In the genomic region with DNA sequence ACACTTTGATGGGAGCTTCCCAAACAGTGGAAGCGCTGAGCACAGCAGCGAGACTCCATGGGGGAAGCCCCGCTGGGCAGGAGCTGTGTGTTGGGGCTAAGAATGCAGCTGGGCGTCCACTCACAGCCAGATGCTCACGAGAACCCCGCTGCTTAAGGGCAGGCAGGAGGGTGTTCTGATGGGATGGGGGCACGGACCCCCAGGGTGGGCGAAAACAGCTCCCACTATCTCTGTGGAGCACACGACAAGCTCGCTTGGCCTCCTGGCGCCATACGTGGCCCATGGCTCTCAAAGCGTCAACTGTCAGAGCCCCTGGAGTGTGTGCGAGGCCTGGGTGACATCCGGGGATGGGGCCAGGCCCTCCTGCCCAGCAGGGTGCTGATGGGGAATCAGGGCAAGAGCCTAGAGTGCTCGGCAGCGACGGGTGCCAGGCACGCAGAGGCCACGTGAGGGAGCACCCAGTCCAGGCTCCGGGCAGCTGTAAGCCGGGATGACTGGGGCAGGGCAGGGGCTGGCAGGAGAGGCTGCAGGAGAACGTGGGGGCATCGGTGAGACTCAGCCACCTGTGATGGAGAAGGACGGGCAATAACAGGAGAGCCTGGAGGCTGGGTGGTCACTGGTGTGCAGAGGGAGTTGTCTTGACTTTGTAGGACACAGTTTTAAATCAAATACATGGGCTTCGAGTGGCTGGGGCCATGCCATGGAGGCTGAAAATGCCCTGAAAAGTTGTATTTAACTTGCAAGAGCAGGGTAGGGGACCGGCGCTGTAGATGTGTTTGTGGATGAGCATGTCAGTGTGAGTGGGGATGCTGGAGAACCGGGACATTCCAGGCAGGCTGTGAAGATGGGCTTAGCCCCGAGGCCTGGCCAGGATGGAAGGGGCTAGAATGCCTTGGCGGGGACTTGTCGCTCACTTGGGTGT, we compare ENCODE assay signal across 10 cellular contexts. TPM values are rescaled to one million over a fixed set of nuclear protein-coding genes. Genes with fewer than 3 reads are reported as not detected.
DNase-seq lines count a peak whose midpoint lies in the region; ATAC-seq and TF ChIP-seq lines count a peak whose summit lies in the region.
"Had no signal": no experiment of that assay in that cellular context is flagged by ENCODE, and none has a peak within 500 bp of the region (broad histone marks: within the 10 kb centered on the region; RNA-seq: fewer than 3 reads in every experiment).

No MANE protein-coding gene starts in this region.

- H3K27ac ChIP-seq in HEK293 (ENCODE audit: extremely low read depth, low read depth, low read length) (no peak overlapping the region), adrenal gland (no peak overlapping the region), psoas muscle (no peak overlapping the region)

- H3K4me3 ChIP-seq in HEK293 (ENCODE audit: low read depth, low read length) (no peak overlapping the region), adrenal gland (no peak overlapping the region), psoas muscle (no peak overlapping the region)

- TF ChIP-seq CTCF in HEK293 (tag by site-specific recombination; IDR thresholded peaks at IDR 0.05): no peak
- TF ChIP-seq CTCF in adrenal gland (IDR thresholded peaks at IDR 0.05): no peak
- no peak for TF ChIP-seq CTCF in psoas muscle (IDR thresholded peaks at IDR 0.05)

- H3K4me1 ChIP-seq in HEK293 (ENCODE audit: control insufficient read depth, insufficient read depth, low read length): no peaks in the 10 kb centered on the region
- H3K4me1 ChIP-seq in adrenal gland (replicated peaks in 1 of 2): no peaks in the 10 kb centered on the region
- H3K4me1 ChIP-seq in psoas muscle: peaks cover 29% of the 10 kb centered on the region

- H3K36me3 ChIP-seq in HEK293 (ENCODE audit: control insufficient read depth in 2 of 2, insufficient read depth in 1 of 2, low read length in 2 of 2): peaks cover 0 to 97% of the 10 kb centered on the region in 2 experiments; a peak in 2 of 3 replicates
- peaks cover 0 to 71% of the 10 kb centered on the region in 2 donors for H3K36me3 ChIP-seq in adrenal gland (replicated peaks in 1 of 2)
- peaks cover 0 to 62% of the 10 kb centered on the region in 2 donors for H3K36me3 ChIP-seq in psoas muscle (ENCODE audit: insufficient read depth in 1 of 2, low read depth in 1 of 2)

- intact Hi-C loops in adrenal gland (cut with DNase I) (no loop called here), psoas muscle (cut with DNase I) (loop anchor here in 1 of 2 donors (10.0 kb wide), 1 partner anchor 120 kb away; the partner anchor contains the start of gene ABHD12)

- CTCF ChIA-PET in HEK293 (lab: Yijun Ruan, JAX): interaction anchor here (0.7 kb wide), 1 partner anchor 467 kb away, joined by 5 read pairs; no protein-coding TSS in a partner anchor

- no peaks in the 10 kb centered on the region for H3K9me3 ChIP-seq in HEK293 (ENCODE audit: control insufficient read depth, insufficient read depth, low read depth, low read length)
- H3K9me3 ChIP-seq in adrenal gland (replicated peaks in 1 of 3): no peaks in the 10 kb centered on the region
- no peaks in the 10 kb centered on the region for H3K9me3 ChIP-seq in psoas muscle

- 92 to 96% (median 93%) methylated on average over 28 to 32 of the region's 32 CpGs for WGBS in adrenal gland, 4 donors
- 82 to 97% (median 87%) methylated on average over 32 of the region's 32 CpGs for WGBS in psoas muscle, 3 donors

- ATAC-seq in psoas muscle: peak in 3 of 4 donors; percentile 29 to 66 (median 58)
- no peak for ATAC-seq in GM21381 (IDR thresholded peaks at IDR 0.05; ENCODE audit: unreplicated experiment)

- no peak for TF ChIP-seq POLR2A in adrenal gland (IDR thresholded peaks at IDR 0.05)

- DNase-seq in adrenal gland: peak in 5 of 7 donors; percentile 2 to 28 (median 10)
- DNase-seq in islet precursor cell: peak; percentile 46
- peak; percentile 15 to 71 for DNase-seq in psoas muscle
- no peak for DNase-seq in cerebellar cortex (ENCODE audit: low spot score)
- DNase-seq in occipital lobe (lab: John Stamatoyannopoulos, UW): no peak
- DNase-seq: COR-L47, NCI-H1417 treated with DMSO at 0.1 percent for 48 hours, NCI-H510A treated with DMSO at 0.1 percent for 48 hours had no signal

- POLR2A ChIA-PET in HEK293 (lab: Yijun Ruan, JAX): no interaction called here

- no peaks in the 10 kb centered on the region for H3K27me3 ChIP-seq in adrenal gland
- no peaks in the 10 kb centered on the region for H3K27me3 ChIP-seq in psoas muscle (ENCODE audit: insufficient read depth in 3 of 3, low read length in 2 of 3)

TF ChIP-seq in HEK293, 187 proteins besides CTCF, POLR2A, EP300 and RAD21:
- TF ChIP-seq SCRT2 (tag by site-specific recombination; IDR thresholded peaks at IDR 0.05): peak; percentile 34; the same call in 1 of the 2 replicates
- 0 out of 2 replicates have a peak, but pooled peaks have one; percentile 22 for TF ChIP-seq SCRT1 (tag by site-specific recombination; IDR thresholded peaks at IDR 0.05; ENCODE audit: borderline replicate concordance)
- TF ChIP-seq KLF7 (tag by site-specific recombination; IDR thresholded peaks at IDR 0.05; ENCODE audit: borderline replicate concordance): no peak
- peak; percentile 44; the same call in 1 of the 2 replicates for TF ChIP-seq ZIC2 (tag by site-specific recombination; IDR thresholded peaks at IDR 0.05)
TF ChIP-seq in HEK293: peak in this region for 3.

RNA-seq across cellular contexts. Expression of gene PYGB, which starts 27.3 kb away (rescaled TPM):
- 100 to 1,000 TPM in 3 of 8 donors, 10 to 100 TPM in 5; 39.2 to 118 (median 82.9) TPM for total RNA-seq in adrenal gland
- 10 to 100 TPM; 15.7 to 80.0 (median 35.9) TPM for polyA plus RNA-seq in adrenal gland
- 10 to 100 TPM in 2 of 4 donors, 1 to 10 TPM in 2; 7.8 to 22.3 (median 10.6) TPM for total RNA-seq in psoas muscle
- polyA plus RNA-seq in psoas muscle: 1 to 10 TPM; 4.9 to 9.5 (median 8.6) TPM
- 72.1 TPM for total RNA-seq in occipital lobe

Comparison
In these comparisons a context has a peak if more than half of its experiments do, and no peak if none do; other contexts are left out.
1. DNase-seq: peak in adrenal gland (5 of 7), islet precursor cell (single experiment) and psoas muscle (2 of 2); none in cerebellar cortex (single experiment) and occipital lobe (single experiment).